ENCODE assay signal across 9 cellular contexts in genomic region chr17:13030459-13031305, GRCh38. TPM values are rescaled to one million over a fixed set of nuclear protein-coding genes. Genes with fewer than 3 reads are reported as not detected.
DNase-seq lines count a peak whose midpoint lies in the region; ATAC-seq and TF ChIP-seq lines count a peak whose summit lies in the region.
"Had no signal": no experiment of that assay in that cellular context is flagged by ENCODE, and none has a peak within 500 bp of the region (broad histone marks: within the 10 kb centered on the region; RNA-seq: fewer than 3 reads in every experiment).

No MANE protein-coding gene starts in this region.

- H3K27ac ChIP-seq in neutrophil, result peak overlapping the region; percentile 20
- H3K27ac ChIP-seq: skin epidermis had no signal

- H3K36me3 ChIP-seq in neutrophil, result no peaks in the 10 kb centered on the region

- H3K27ac Mint-ChIP-seq in CD14-positive monocyte, result peak overlapping the region in 2 of 7 donors; percentile 14 to 33

- H3K4me1 Mint-ChIP-seq in CD14-positive monocyte, result peaks cover 4% of the 10 kb centered on the region

- H3K4me3 ChIP-seq in fibroblast of pulmonary artery (replicated peaks; ENCODE audit: low read depth, low read length), result no peak overlapping the region
- no peak overlapping the region for H3K4me3 ChIP-seq in neutrophil (ENCODE audit: low read depth in 1 of 2, low read length in 1 of 2)
- H3K4me3 ChIP-seq: skin epidermis had no signal

- intact Hi-C loops in CD14-positive monocyte (cut with micrococcal nuclease), result no loop called here

- peaks cover 2 to 16% (median 7%) of the 10 kb centered on the region in 7 donors for H3K9me3 Mint-ChIP-seq in CD14-positive monocyte

- no peaks in the 10 kb centered on the region for H3K36me3 Mint-ChIP-seq in CD14-positive monocyte

- ATAC-seq in GM18909 (IDR thresholded peaks at IDR 0.05; ENCODE audit: poor library complexity, unreplicated experiment), result peak; percentile 53
- ATAC-seq in HG03565 (IDR thresholded peaks at IDR 0.05; ENCODE audit: unreplicated experiment), result no peak

- H3K4me1 ChIP-seq in neutrophil (ENCODE audit: control insufficient read depth in 1 of 2, insufficient read depth in 1 of 2, low read depth in 1 of 2, low read length in 1 of 2), result peaks cover 2 to 8% of the 10 kb centered on the region in 2 experiments

- no peaks in the 10 kb centered on the region for H3K27me3 ChIP-seq in neutrophil

- no peaks in the 10 kb centered on the region for H3K9me3 ChIP-seq in neutrophil

- peaks cover 0 to 8% (median 3%) of the 10 kb centered on the region in 3 donors for H3K27me3 Mint-ChIP-seq in CD14-positive monocyte (ENCODE audit: low read depth in 3 of 3)

- H3K4me3 Mint-ChIP-seq in CD14-positive monocyte, result no peak overlapping the region

- DNase-seq in CD14-positive monocyte (ENCODE audit: low spot score) (no peak), NCI-H460 (ENCODE audit: extremely low read depth, low read depth) (peak; percentile 49), activated T-cell treated with anti-CD3 and anti-CD28 coated beads for 24 hours (ENCODE audit: low read depth) (peak; percentile 31), fibroblast of pulmonary artery (ENCODE audit: low read depth) (peak; percentile 69), COR-L47 (lab: John Stamatoyannopoulos, UW) (no peak)

- TF ChIP-seq CTCF in CD14-positive monocyte (IDR thresholded peaks at IDR 0.05) (peak; percentile 84), fibroblast of pulmonary artery (IDR thresholded peaks at IDR 0.05; ENCODE audit: low read length, missing control alignments) (peak; percentile 76), neutrophil (IDR thresholded peaks at IDR 0.05) (peak; percentile 81)

RNA-seq across cellular contexts. Expression of gene ELAC2, which starts 12.9 kb away (rescaled TPM):
- 10 to 100 TPM; 24.2 to 26.0 TPM for polyA plus RNA-seq in CD14-positive monocyte
- 75.9 and 78.3 TPM in 2 replicates for total RNA-seq in NCI-H460 (2014; rRNA removed; shearing (Covaris generic))
- 151 and 153 TPM in 2 replicates for polyA plus RNA-seq in NCI-H460 (2014; cell fraction: nucleus; rRNA removed)

Comparison
In these comparisons a context has a peak if more than half of its experiments do, and no peak if none do; other contexts are left out.
1. DNase-seq: peak in NCI-H460 (single experiment), activated T-cell treated with anti-CD3 and anti-CD28 coated beads for 24 hours (single experiment) and fibroblast of pulmonary artery (single experiment); none in CD14-positive monocyte (single experiment) and COR-L47 (single experiment).
2. Peak in every context shown above with its lines, with median percentiles within 50 percentile points of each other: CTCF ChIP-seq.